Comparison of ENCODE assay signal across 1 cellular context in the genomic region with DNA sequence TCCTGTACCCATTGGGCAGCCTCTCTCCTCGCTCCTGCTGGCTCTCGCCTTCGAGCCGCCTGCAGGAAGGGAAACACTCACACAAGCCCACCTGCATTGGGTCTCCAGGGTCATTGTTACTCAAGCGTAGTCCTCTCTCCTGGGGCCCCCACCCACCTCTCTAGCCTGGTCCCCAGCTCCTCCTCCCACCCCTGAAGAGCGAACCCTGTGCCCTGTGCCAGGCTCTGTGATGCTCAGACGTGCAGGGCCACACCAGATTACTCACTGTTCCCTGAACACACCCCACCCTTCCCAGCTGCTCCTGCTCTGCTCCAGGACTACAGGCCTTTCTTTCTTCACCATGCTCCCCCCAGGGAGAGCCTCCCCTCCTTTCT.
TF ChIP-seq lines count a peak whose summit lies in the region.

No MANE protein-coding gene starts in this region.

TF ChIP-seq in GM23338, 12 proteins besides CTCF, POLR2A, EP300 and RAD21 (continued from another document):
- TF ChIP-seq, protein P1, sequence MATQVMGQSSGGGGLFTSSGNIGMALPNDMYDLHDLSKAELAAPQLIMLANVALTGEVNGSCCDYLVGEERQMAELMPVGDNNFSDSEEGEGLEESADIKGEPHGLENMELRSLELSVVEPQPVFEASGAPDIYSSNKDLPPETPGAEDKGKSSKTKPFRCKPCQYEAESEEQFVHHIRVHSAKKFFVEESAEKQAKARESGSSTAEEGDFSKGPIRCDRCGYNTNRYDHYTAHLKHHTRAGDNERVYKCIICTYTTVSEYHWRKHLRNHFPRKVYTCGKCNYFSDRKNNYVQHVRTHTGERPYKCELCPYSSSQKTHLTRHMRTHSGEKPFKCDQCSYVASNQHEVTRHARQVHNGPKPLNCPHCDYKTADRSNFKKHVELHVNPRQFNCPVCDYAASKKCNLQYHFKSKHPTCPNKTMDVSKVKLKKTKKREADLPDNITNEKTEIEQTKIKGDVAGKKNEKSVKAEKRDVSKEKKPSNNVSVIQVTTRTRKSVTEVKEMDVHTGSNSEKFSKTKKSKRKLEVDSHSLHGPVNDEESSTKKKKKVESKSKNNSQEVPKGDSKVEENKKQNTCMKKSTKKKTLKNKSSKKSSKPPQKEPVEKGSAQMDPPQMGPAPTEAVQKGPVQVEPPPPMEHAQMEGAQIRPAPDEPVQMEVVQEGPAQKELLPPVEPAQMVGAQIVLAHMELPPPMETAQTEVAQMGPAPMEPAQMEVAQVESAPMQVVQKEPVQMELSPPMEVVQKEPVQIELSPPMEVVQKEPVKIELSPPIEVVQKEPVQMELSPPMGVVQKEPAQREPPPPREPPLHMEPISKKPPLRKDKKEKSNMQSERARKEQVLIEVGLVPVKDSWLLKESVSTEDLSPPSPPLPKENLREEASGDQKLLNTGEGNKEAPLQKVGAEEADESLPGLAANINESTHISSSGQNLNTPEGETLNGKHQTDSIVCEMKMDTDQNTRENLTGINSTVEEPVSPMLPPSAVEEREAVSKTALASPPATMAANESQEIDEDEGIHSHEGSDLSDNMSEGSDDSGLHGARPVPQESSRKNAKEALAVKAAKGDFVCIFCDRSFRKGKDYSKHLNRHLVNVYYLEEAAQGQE (IDR thresholded peaks at IDR 0.05; ENCODE audit: unreplicated experiment): no peak
- no peak for TF ChIP-seq ZNF462 (CRISPR knock-in tag; IDR thresholded peaks at IDR 0.05)
TF ChIP-seq in GM23338: peak in this region for 0.
